19 cellular contexts compared by ENCODE assay signal in the genomic region with DNA sequence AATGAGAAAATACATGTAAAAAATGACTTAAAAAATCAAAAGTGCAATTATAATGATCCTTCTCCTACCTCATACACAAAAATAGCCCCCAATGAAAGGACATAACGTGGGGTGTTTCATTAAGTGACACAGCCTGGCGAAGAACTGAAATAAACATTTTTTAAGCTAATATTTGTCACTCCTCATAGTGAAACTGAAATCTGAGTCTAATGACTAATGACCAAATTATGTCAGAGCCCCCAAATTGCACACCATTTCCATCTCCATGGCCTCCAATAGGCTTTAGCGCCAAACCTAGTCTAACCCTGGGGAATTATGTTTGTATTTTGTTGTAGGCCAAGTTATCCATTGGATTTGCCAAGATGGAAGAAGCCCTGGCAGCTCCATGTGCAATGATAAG.
DNase-seq lines count a peak whose midpoint lies in the region; TF ChIP-seq lines count a peak whose summit lies in the region.
"Had no signal": no experiment of that assay in that cellular context is flagged by ENCODE, and none has a peak within 500 bp of the region (broad histone marks: within the 10 kb centered on the region; RNA-seq: fewer than 3 reads in every experiment).

No MANE protein-coding gene starts in this region.

- H3K4me3 Mint-ChIP-seq in nephron progenitor cell: no peak overlapping the region
- no peak overlapping the region for H3K4me3 Mint-ChIP-seq in CD4-positive, alpha-beta memory T cell
- H3K4me3 Mint-ChIP-seq: CD8-positive, alpha-beta T cell had no signal

- no peaks in the 10 kb centered on the region for H3K9me3 Mint-ChIP-seq in nephron progenitor cell
- H3K9me3 Mint-ChIP-seq in CD4-positive, alpha-beta memory T cell: no peaks in the 10 kb centered on the region
- H3K9me3 Mint-ChIP-seq: CD8-positive, alpha-beta T cell had no signal

- no peaks in the 10 kb centered on the region for H3K36me3 Mint-ChIP-seq in nephron progenitor cell (ENCODE audit: low read depth)
- no peaks in the 10 kb centered on the region for H3K36me3 Mint-ChIP-seq in CD4-positive, alpha-beta memory T cell
- H3K36me3 Mint-ChIP-seq: CD8-positive, alpha-beta T cell had no signal

- H3K4me3 ChIP-seq in HEK293 (ENCODE audit: low read depth, low read length) (no peak overlapping the region), WERI-Rb-1 (ENCODE audit: low read depth, low read length) (no peak overlapping the region)
- H3K4me3 ChIP-seq in CD4-positive, alpha-beta memory T cell (ENCODE audit: low read length in 2 of 2): no peak overlapping the region
- H3K4me3 ChIP-seq: BLaER1 treated with 17β-estradiol and CSF1 and Interleukin-3, amounts not matched to agents 10 nM and 100 nM; HAP-1; K562 had no signal

- no peak for TF ChIP-seq CTCF in HEK293 (tag by site-specific recombination; IDR thresholded peaks at IDR 0.05)
- no peak for TF ChIP-seq CTCF in nephron progenitor cell (IDR thresholded peaks at IDR 0.05)
- TF ChIP-seq CTCF in WERI-Rb-1 (IDR thresholded peaks at IDR 0.05; ENCODE audit: low read depth, low read length): no peak

- H3K27ac ChIP-seq in HEK293 (ENCODE audit: extremely low read depth, low read depth, low read length) (peak overlapping the region; percentile 55), WERI-Rb-1 (no peak overlapping the region)
- H3K27ac ChIP-seq in CD4-positive, alpha-beta memory T cell (ENCODE audit: low read depth, low read length): no peak overlapping the region
- H3K27ac ChIP-seq: BLaER1 treated with 17β-estradiol and CSF1 and Interleukin-3, amounts not matched to agents 10 nM and 100 nM; HL-60 had no signal

- no peaks in the 10 kb centered on the region for H3K9me3 ChIP-seq in HEK293 (ENCODE audit: control insufficient read depth, insufficient read depth, low read depth, low read length)
- peaks cover 4% of the 10 kb centered on the region for H3K9me3 ChIP-seq in WERI-Rb-1 (ENCODE audit: severe bottlenecking)
- H3K9me3 ChIP-seq in CD4-positive, alpha-beta memory T cell (ENCODE audit: control insufficient read depth in 1 of 2, low read length in 2 of 2): no peaks in the 10 kb centered on the region
- H3K9me3 ChIP-seq: BLaER1 treated with 17β-estradiol and CSF1 and Interleukin-3, amounts not matched to agents 10 nM and 100 nM; HAP-1 had no signal

- POLR2A ChIA-PET in HEK293 (lab: Yijun Ruan, JAX): no interaction called here
- POLR2A ChIA-PET in CD4-positive, alpha-beta memory T cell (lab: Charles Lee; ENCODE audit: partially characterized antibody): no interaction called here

- peak overlapping the region; percentile 87 for H3K27ac Mint-ChIP-seq in nephron progenitor cell
- no peak overlapping the region for H3K27ac Mint-ChIP-seq in CD4-positive, alpha-beta memory T cell
- H3K27ac Mint-ChIP-seq: CD8-positive, alpha-beta T cell had no signal

- no peaks in the 10 kb centered on the region for H3K27me3 ChIP-seq in WERI-Rb-1 (ENCODE audit: insufficient read depth, low read depth, severe bottlenecking)
- H3K27me3 ChIP-seq in CD4-positive, alpha-beta memory T cell (ENCODE audit: insufficient read depth, low read length): no peaks in the 10 kb centered on the region
- H3K27me3 ChIP-seq: BLaER1 treated with 17β-estradiol and CSF1 and Interleukin-3, amounts not matched to agents 10 nM and 100 nM had no signal

- no peak for TF ChIP-seq POLR2A in erythroblast (IDR thresholded peaks at IDR 0.05; ENCODE audit: low read length)

- peaks cover 19% of the 10 kb centered on the region for H3K4me1 ChIP-seq in HEK293 (ENCODE audit: control insufficient read depth, insufficient read depth, low read length)
- no peaks in the 10 kb centered on the region for H3K4me1 ChIP-seq in CD4-positive, alpha-beta memory T cell (ENCODE audit: insufficient read depth, low read length)
- H3K4me1 ChIP-seq: HAP-1 had no signal

- DNase-seq in NCI-H2171 treated with DMSO at 0.1 percent for 48 hours (lab: John Stamatoyannopoulos, UW) (peak; percentile 50), NCI-H2171 (lab: John Stamatoyannopoulos, UW) (no peak), M059J (ENCODE audit: low read depth) (peak; percentile 35), nephron progenitor cell (no peak), erythroblast (lab: John Stamatoyannopoulos, UW) (no peak), WERI-Rb-1 (no peak)
- DNase-seq in CD4-positive, alpha-beta memory T cell: no peak
- DNase-seq: 8988T; CD8-positive, alpha-beta T cell; NCI-H1092; NCI-H1436 treated with DMSO at 0.1 percent for 48 hours; NCI-H2029; NCI-H446; NCI-H526 had no signal

- CTCF ChIA-PET in HEK293 (lab: Yijun Ruan, JAX): interaction anchor here (0.6 kb wide), 2 partner anchors 22 to 473 kb away, joined by 3 read pairs; no protein-coding TSS in a partner anchor
- CTCF ChIA-PET in CD4-positive, alpha-beta memory T cell (lab: Charles Lee; ENCODE audit: partially characterized antibody): interaction anchor here (1.1 to 2.0 kb wide), 3 partner anchors 8 to 19 kb away, joined by 5 to 9 read pairs (median 7); no protein-coding TSS in a partner anchor

- intact Hi-C loops in CD4-positive, alpha-beta memory T cell (cut with micrococcal nuclease): no loop called here

- H3K36me3 ChIP-seq in HEK293 (ENCODE audit: control insufficient read depth in 2 of 2, insufficient read depth in 1 of 2, low read length in 2 of 2) (no peaks in the 10 kb centered on the region), WERI-Rb-1 (no peaks in the 10 kb centered on the region)
- no peaks in the 10 kb centered on the region for H3K36me3 ChIP-seq in CD4-positive, alpha-beta memory T cell (ENCODE audit: insufficient read depth, low read length)
- H3K36me3 ChIP-seq: BLaER1 treated with 17β-estradiol and CSF1 and Interleukin-3, amounts not matched to agents 10 nM and 100 nM; HAP-1 had no signal

- no peaks in the 10 kb centered on the region for H3K27me3 Mint-ChIP-seq in nephron progenitor cell (ENCODE audit: low read depth, poor library complexity)
- peaks cover 5% of the 10 kb centered on the region in 2 donors for H3K27me3 Mint-ChIP-seq in CD4-positive, alpha-beta memory T cell

- H3K4me1 Mint-ChIP-seq in nephron progenitor cell: peaks cover 95% of the 10 kb centered on the region
- H3K4me1 Mint-ChIP-seq in CD4-positive, alpha-beta memory T cell: peaks cover 0 to 9% (median 6%) of the 10 kb centered on the region in 4 donors

TF ChIP-seq in HEK293, 187 proteins besides CTCF, POLR2A, EP300 and RAD21:
- TF ChIP-seq ZNF324 (tag by site-specific recombination; IDR thresholded peaks at IDR 0.05) (no peak), OVOL3 (tag by site-specific recombination; IDR thresholded peaks at IDR 0.05) (no peak), ZNF624 (tag by site-specific recombination; IDR thresholded peaks at IDR 0.05) (no peak), ZEB2 (tag by site-specific recombination; IDR thresholded peaks at IDR 0.05) (no peak), ZNF433 (tag by site-specific recombination; IDR thresholded peaks at IDR 0.05; ENCODE audit: low read depth) (no peak), ZNF146 (tag by site-specific recombination; IDR thresholded peaks at IDR 0.05) (no peak), ZNF23 (tag by site-specific recombination; IDR thresholded peaks at IDR 0.05; ENCODE audit: borderline replicate concordance) (no peak), ZNF560 (tag by site-specific recombination; IDR thresholded peaks at IDR 0.05; ENCODE audit: borderline replicate concordance) (no peak), ZNF223 (tag by site-specific recombination; IDR thresholded peaks at IDR 0.05) (no peak), ZNF37A (tag by site-specific recombination; IDR thresholded peaks at IDR 0.05) (no peak), ZNF10 (tag by site-specific recombination; IDR thresholded peaks at IDR 0.05) (no peak), TRIM28 (IDR thresholded peaks at IDR 0.05; ENCODE audit: borderline replicate concordance, low read length) (no peak), ZNF514 (tag by site-specific recombination; IDR thresholded peaks at IDR 0.05) (no peak), ZBTB7A (tag by site-specific recombination; IDR thresholded peaks at IDR 0.05; ENCODE audit: low read depth) (no peak), SP2 (tag by site-specific recombination; IDR thresholded peaks at IDR 0.05) (no peak), ZNF621 (tag by site-specific recombination; IDR thresholded peaks at IDR 0.05) (no peak)
- TF ChIP-seq, protein P1, sequence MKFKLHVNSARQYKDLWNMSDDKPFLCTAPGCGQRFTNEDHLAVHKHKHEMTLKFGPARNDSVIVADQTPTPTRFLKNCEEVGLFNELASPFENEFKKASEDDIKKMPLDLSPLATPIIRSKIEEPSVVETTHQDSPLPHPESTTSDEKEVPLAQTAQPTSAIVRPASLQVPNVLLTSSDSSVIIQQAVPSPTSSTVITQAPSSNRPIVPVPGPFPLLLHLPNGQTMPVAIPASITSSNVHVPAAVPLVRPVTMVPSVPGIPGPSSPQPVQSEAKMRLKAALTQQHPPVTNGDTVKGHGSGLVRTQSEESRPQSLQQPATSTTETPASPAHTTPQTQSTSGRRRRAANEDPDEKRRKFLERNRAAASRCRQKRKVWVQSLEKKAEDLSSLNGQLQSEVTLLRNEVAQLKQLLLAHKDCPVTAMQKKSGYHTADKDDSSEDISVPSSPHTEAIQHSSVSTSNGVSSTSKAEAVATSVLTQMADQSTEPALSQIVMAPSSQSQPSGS (tag by site-specific recombination; IDR thresholded peaks at IDR 0.05; ENCODE audit: low read depth): no peak
- TF ChIP-seq, protein P2, sequence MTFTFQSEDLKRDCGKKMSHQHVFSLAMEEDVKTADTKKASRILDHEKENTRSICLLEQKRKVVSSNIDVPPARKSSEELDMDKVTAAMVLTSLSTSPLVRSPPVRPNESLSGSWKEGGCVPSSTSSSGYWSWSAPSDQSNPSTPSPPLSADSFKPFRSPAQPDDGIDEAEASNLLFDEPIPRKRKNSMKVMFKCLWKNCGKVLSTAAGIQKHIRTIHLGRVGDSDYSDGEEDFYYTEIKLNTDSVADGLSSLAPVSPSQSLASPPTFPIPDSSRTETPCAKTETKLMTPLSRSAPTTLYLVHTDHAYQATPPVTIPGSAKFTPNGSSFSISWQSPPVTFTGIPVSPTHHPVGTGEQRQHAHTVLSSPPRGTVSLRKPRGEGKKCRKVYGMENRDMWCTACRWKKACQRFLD (tag by site-specific recombination; IDR thresholded peaks at IDR 0.05): no peak
TF ChIP-seq in HEK293: peak in this region for 0.

Comparison
In these comparisons a context has a peak if more than half of its experiments do, and no peak if none do; other contexts are left out.
1. DNase-seq: peak in NCI-H2171 treated with DMSO at 0.1 percent for 48 hours (single experiment) and M059J (single experiment); none in NCI-H2171 (single experiment), nephron progenitor cell (single experiment), erythroblast (0 of 2), WERI-Rb-1 (single experiment) and CD4-positive, alpha-beta memory T cell (0 of 5).